ENCODE assay signal across 17 cellular contexts in the genomic region with DNA sequence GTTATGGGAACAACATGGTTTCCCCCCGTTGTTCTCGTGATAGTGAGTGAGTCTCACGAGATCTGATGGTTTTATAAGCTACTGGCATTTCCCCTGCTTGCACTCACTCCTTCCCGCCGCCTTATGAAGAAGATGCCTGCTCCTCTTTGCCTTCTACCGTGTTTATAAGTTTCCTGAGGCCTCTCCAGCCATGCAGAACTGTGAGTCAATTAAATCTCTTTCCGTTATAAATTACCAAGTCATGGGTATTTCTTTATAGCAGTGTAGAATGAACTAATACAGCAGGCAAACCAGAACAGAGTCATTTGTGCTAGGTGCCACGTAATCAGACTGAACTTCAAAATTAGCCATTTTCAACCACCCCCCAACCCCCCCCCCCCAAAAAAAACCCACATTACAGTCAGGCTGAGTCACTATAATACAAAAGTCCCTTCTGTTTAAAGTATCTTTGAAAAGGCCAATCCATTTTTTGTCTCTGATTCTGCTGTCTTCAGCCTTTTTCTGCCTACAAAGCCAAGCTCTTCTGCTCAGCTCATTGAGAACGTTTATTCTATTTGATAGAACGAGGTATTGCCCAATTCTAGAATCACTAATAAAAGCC. TPM values are rescaled to one million over a fixed set of nuclear protein-coding genes. Genes with fewer than 3 reads are reported as not detected.
DNase-seq lines count a peak whose midpoint lies in the region; TF ChIP-seq lines count a peak whose summit lies in the region.
"Had no signal": no experiment of that assay in that cellular context is flagged by ENCODE, and none has a peak within 500 bp of the region (broad histone marks: within the 10 kb centered on the region; RNA-seq: fewer than 3 reads in every experiment).

No MANE protein-coding gene starts in this region.

- H3K4me1 ChIP-seq in mesenchymal stem cell (ENCODE audit: control insufficient read depth, insufficient read depth, low read depth, low read length) = no peaks in the 10 kb centered on the region
- no peaks in the 10 kb centered on the region for H3K4me1 ChIP-seq in H9 (ENCODE audit: insufficient read depth, low read length)
- no peaks in the 10 kb centered on the region for H3K4me1 ChIP-seq in tibial nerve
- H3K4me1 ChIP-seq: gastrocnemius medialis had no signal

- peak overlapping the region in 1 of 3 experiments; percentile 17; a peak in 1 of 7 replicates for H3K27ac Mint-ChIP-seq in H9
- H3K27ac Mint-ChIP-seq: CD14-positive monocyte, type B pancreatic cell had no signal

- no peak overlapping the region for H3K4me3 Mint-ChIP-seq in H9
- H3K4me3 Mint-ChIP-seq: CD14-positive monocyte, type B pancreatic cell had no signal

- no peak overlapping the region for H4K8ac ChIP-seq in mesenchymal stem cell (ENCODE audit: low read length)
- H4K8ac ChIP-seq in H9 (replicated peaks; ENCODE audit: insufficient read length, low read depth, low read length) = no peak overlapping the region

- no peak for TF ChIP-seq CTCF in AG09309 (IDR thresholded peaks at IDR 0.05; ENCODE audit: control insufficient read depth, insufficient read depth, low read depth, low read length, missing control alignments)
- no peak for TF ChIP-seq CTCF in H9 (conservative IDR thresholded peaks at IDR 0.05)
- no peak for TF ChIP-seq CTCF in tibial nerve (IDR thresholded peaks at IDR 0.05)

- no peaks in the 10 kb centered on the region; a peak in 1 of 5 replicates for H3K9me3 Mint-ChIP-seq in H9
- H3K9me3 Mint-ChIP-seq: type B pancreatic cell had no signal

- H3K79me1 ChIP-seq in mesenchymal stem cell (replicated peaks; ENCODE audit: low read length, poor library complexity, severe bottlenecking) (no peaks in the 10 kb centered on the region), H9 (ENCODE audit: insufficient read depth, low read depth, low read length, poor library complexity, severe bottlenecking) (no peaks in the 10 kb centered on the region)

- H3K27me3 Mint-ChIP-seq in H9 (ENCODE audit: low read depth) = peaks cover 16% of the 10 kb centered on the region

- H3K4ac ChIP-seq in mesenchymal stem cell (ENCODE audit: low read depth in 1 of 2, low read length in 2 of 2) (no peak overlapping the region), H9 (ENCODE audit: low read depth, low read length) (no peak overlapping the region)

- no peak overlapping the region for H3K4me3 ChIP-seq in AG09309 (ENCODE audit: control insufficient read depth, low read depth, low read length)
- H3K4me3 ChIP-seq in mesenchymal stem cell (ENCODE audit: insufficient read depth in 1 of 2, low read depth in 1 of 2, low read length in 2 of 2) = no peak overlapping the region
- H3K4me3 ChIP-seq in tibial nerve = no peak overlapping the region
- H3K4me3 ChIP-seq: gastrocnemius medialis had no signal

- H4K91ac ChIP-seq in mesenchymal stem cell (ENCODE audit: low read length) (no peak overlapping the region), H9 (ENCODE audit: insufficient read length, low read depth, low read length) (no peak overlapping the region)

- H4K20me1 ChIP-seq in H9 (ENCODE audit: control insufficient read depth, insufficient read depth, insufficient read length) = no peaks in the 10 kb centered on the region

- no peaks in the 10 kb centered on the region for H3K23me2 ChIP-seq in H9 (ENCODE audit: insufficient read length, low read depth, low read length, poor library complexity, severe bottlenecking)

- H3K36me3 ChIP-seq in mesenchymal stem cell (ENCODE audit: control insufficient read depth in 1 of 2, insufficient read depth in 2 of 2, low read depth in 1 of 2, low read length in 2 of 2) (no peaks in the 10 kb centered on the region), tibial nerve (no peaks in the 10 kb centered on the region)
- H3K36me3 ChIP-seq: gastrocnemius medialis, WERI-Rb-1 had no signal

- peak; percentile 64 for DNase-seq in AG09309 (ENCODE audit: low read depth)
- peak; percentile 34 for DNase-seq in HS-27A (ENCODE audit: low read depth)
- peak; percentile 56 for DNase-seq in astrocyte of the hippocampus (ENCODE audit: low read depth, low spot score)
- DNase-seq in mesenchymal stem cell = peak; percentile 49
- DNase-seq in middle frontal gyrus (ENCODE audit: extremely low spot score, low spot score) = no peak
- DNase-seq in NCI-H1436 treated with DMSO at 0.1 percent for 48 hours (lab: John Stamatoyannopoulos, UW) = no peak
- no peak for DNase-seq in H9
- no peak for DNase-seq in tibial nerve (ENCODE audit: low spot score in 2 of 2)
- DNase-seq: activated gamma-delta T cell, gastrocnemius medialis, mesendoderm, NCI-H1694, WERI-Rb-1 had no signal

- H2BK5ac ChIP-seq in mesenchymal stem cell (ENCODE audit: low read depth, low read length, poor library complexity, severe bottlenecking) (no peak overlapping the region), H9 (ENCODE audit: insufficient read length, low read length) (no peak overlapping the region)

- no peak overlapping the region for H4K5ac ChIP-seq in H9 (ENCODE audit: insufficient read length, low read depth, low read length)

- no peaks in the 10 kb centered on the region for H3K4me1 Mint-ChIP-seq in H9
- H3K4me1 Mint-ChIP-seq: CD14-positive monocyte had no signal

- H3K23ac ChIP-seq in mesenchymal stem cell (ENCODE audit: low read length in 2 of 2) (no peak overlapping the region), H9 (ENCODE audit: insufficient read length, low read depth, low read length) (no peak overlapping the region)

- no peak overlapping the region for H2BK12ac ChIP-seq in mesenchymal stem cell (ENCODE audit: low read length in 2 of 2)
- H2BK12ac ChIP-seq in H9 (ENCODE audit: insufficient read length, low read depth, low read length) = no peak overlapping the region

- H2AK5ac ChIP-seq in mesenchymal stem cell (ENCODE audit: low read length, severe bottlenecking) = no peak overlapping the region
- no peak overlapping the region for H2AK5ac ChIP-seq in H9 (ENCODE audit: insufficient read length, low read length)

- H3K14ac ChIP-seq in mesenchymal stem cell (ENCODE audit: low read length in 2 of 2) = no peak overlapping the region
- H3K14ac ChIP-seq in H9 (ENCODE audit: insufficient read depth, low read length) = no peak overlapping the region

- no peak overlapping the region for H3K56ac ChIP-seq in H9 (ENCODE audit: insufficient read length, low read depth, low read length)

- no peak overlapping the region for H3T11ph ChIP-seq in H9 (ENCODE audit: low read length)

- TF ChIP-seq POLR2A in tibial nerve (IDR thresholded peaks at IDR 0.05) = no peak

- no peaks in the 10 kb centered on the region for H3K79me2 ChIP-seq in H9 (ENCODE audit: insufficient read depth, low read length)

- H3K27ac ChIP-seq in mesenchymal stem cell (ENCODE audit: low read length, poor library complexity, severe bottlenecking) (peak overlapping the region; percentile 75), H9 (ENCODE audit: insufficient read length, low read depth, low read length) (no peak overlapping the region), tibial nerve (peak overlapping the region in 2 of 4 donors; percentile 11 to 89)
- H3K27ac ChIP-seq: gastrocnemius medialis, WERI-Rb-1 had no signal

- peak overlapping the region; percentile 25 for H3K9ac ChIP-seq in mesenchymal stem cell (ENCODE audit: low read length)
- H3K9ac ChIP-seq in H9 (ENCODE audit: extremely low read depth, insufficient read length, low read length) = no peak overlapping the region

- no peaks in the 10 kb centered on the region for H3K36me3 Mint-ChIP-seq in H9 (ENCODE audit: insufficient read depth in 1 of 3, low read depth in 3 of 3)
- H3K36me3 Mint-ChIP-seq: CD14-positive monocyte, type B pancreatic cell had no signal

- H3K18ac ChIP-seq in mesenchymal stem cell (ENCODE audit: low read depth in 1 of 2, low read length in 2 of 2) (no peak overlapping the region), H9 (ENCODE audit: insufficient read length, low read depth, low read length) (no peak overlapping the region)

- TF ChIP-seq EP300 in tibial nerve (IDR thresholded peaks at IDR 0.05) = no peak

- no peak overlapping the region for H2BK20ac ChIP-seq in H9 (ENCODE audit: low read depth, low read length, poor library complexity, severe bottlenecking)

- H3K9me3 ChIP-seq in mesenchymal stem cell (ENCODE audit: control insufficient read depth, low read length) (no peaks in the 10 kb centered on the region), H9 (ENCODE audit: control insufficient read depth, low read depth, low read length) (no peaks in the 10 kb centered on the region), tibial nerve (no peaks in the 10 kb centered on the region)
- H3K9me3 ChIP-seq: gastrocnemius medialis had no signal

- WGBS in mesenchymal stem cell = 65% methylated on average over 7 of the region's 10 CpGs
- WGBS in H9 (ENCODE audit: extremely low coverage, insufficient read length, low lambda C conversion rate) = no CpG with 5 or more reads among the region's 10 CpGs
- WGBS in tibial nerve, 2 donors = 44 to 45% methylated on average over 10 of the region's 10 CpGs

- H2BK15ac ChIP-seq in mesenchymal stem cell (ENCODE audit: low read depth, poor library complexity, severe bottlenecking) (no peak overlapping the region), H9 (ENCODE audit: low read depth, low read length) (no peak overlapping the region)

- H3K4me2 ChIP-seq in mesenchymal stem cell (ENCODE audit: low read length, poor library complexity, severe bottlenecking) (no peak overlapping the region), H9 (ENCODE audit: insufficient read depth, insufficient read length, low read length) (no peak overlapping the region)

- no peak overlapping the region for H2AFZ ChIP-seq in mesenchymal stem cell (ENCODE audit: low read depth, low read length)
- H2AFZ ChIP-seq in H9 (ENCODE audit: low read length) = no peak overlapping the region

- H2BK120ac ChIP-seq in mesenchymal stem cell (ENCODE audit: low read depth, low read length) = no peak overlapping the region
- H2BK120ac ChIP-seq in H9 (ENCODE audit: low read depth, low read length, poor library complexity, severe bottlenecking) = no peak overlapping the region

- H3K27me3 ChIP-seq in mesenchymal stem cell (ENCODE audit: control insufficient read depth in 1 of 2, insufficient read depth in 1 of 2, low read length in 2 of 2) = peaks cover 0 to 4% of the 10 kb centered on the region in 2 experiments
- H3K27me3 ChIP-seq in H9 (ENCODE audit: insufficient read depth, low read length) = no peaks in the 10 kb centered on the region
- H3K27me3 ChIP-seq in tibial nerve = no peaks in the 10 kb centered on the region
- H3K27me3 ChIP-seq: gastrocnemius medialis had no signal

RNA-seq across cellular contexts. Expression of a gene that starts 4.1 kb away (rescaled TPM):
- not detected for polyA plus RNA-seq in mesenchymal stem cell (2013, experiment 1 of 2)
- not detected for polyA plus RNA-seq in mesenchymal stem cell (2013, experiment 2 of 2)
- not detected in 2 replicates for total RNA-seq in H9 (2021)
- not detected for total RNA-seq in tibial nerve
- total RNA-seq: gastrocnemius medialis, NCI-H460, sciatic nerve had no signal
- polyA plus RNA-seq: CD14-positive monocyte had no signal

RNA-seq across cellular contexts. Expression of a gene that starts 4.6 kb away (rescaled TPM):
- not detected for polyA plus RNA-seq in mesenchymal stem cell (2013, experiment 1 of 2)
- polyA plus RNA-seq in mesenchymal stem cell (2013, experiment 2 of 2) = not detected
- total RNA-seq in H9 (2021) = not detected in 2 replicates
- total RNA-seq in tibial nerve = not detected
- total RNA-seq: gastrocnemius medialis, NCI-H460, sciatic nerve had no signal
- polyA plus RNA-seq: CD14-positive monocyte had no signal

Comparison
In these comparisons a context has a peak if more than half of its experiments do, and no peak if none do; other contexts are left out.
1. DNase-seq: peak in AG09309 (single experiment), HS-27A (single experiment), astrocyte of the hippocampus (single experiment) and mesenchymal stem cell (single experiment); none in middle frontal gyrus (single experiment), NCI-H1436 treated with DMSO at 0.1 percent for 48 hours (single experiment), H9 (single experiment) and tibial nerve (0 of 2).